In the genomic region with DNA sequence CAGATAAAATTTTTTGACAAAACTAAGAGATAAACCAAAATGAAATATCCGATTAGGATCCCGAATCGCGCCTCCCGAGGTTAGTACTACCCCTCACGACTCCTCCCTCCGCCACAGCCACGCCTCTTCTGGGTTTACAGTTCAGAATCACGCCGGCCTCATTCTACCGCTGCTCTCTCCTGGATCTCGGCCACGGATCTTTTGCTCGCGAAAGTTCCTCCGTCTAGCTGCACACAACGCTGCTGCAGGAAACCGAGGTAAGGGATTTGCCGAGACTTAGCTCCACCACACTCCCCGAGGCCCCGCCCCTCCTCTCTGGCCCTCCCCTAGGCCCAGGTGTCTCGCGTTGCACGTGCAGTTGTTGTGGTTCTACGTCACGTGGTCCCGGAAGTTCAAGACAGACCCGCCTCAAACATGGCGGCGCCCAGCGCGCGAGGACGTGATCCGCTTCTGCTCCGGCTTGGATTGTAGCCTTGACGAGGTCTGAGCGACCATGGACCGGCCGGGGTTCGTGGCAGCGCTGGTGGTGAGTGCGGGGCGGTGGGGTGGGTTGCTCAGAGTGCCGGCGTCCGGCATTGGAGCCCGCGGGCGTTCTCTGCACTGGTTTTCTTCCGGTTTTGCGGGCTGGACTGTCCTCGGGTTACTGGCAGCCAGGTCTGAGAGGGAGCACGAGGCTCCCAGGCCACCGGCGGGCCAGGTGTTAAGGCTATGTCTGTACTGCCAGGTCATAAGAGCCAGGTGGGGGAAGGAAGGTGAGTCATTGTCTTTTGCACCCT, we compare ENCODE assay signal across 8 cellular contexts. TPM values are rescaled to one million over a fixed set of nuclear protein-coding genes. Genes with fewer than 3 reads are reported as not detected.
DNase-seq lines count a peak whose midpoint lies in the region; ATAC-seq and TF ChIP-seq lines count a peak whose summit lies in the region.

A gene with protein sequence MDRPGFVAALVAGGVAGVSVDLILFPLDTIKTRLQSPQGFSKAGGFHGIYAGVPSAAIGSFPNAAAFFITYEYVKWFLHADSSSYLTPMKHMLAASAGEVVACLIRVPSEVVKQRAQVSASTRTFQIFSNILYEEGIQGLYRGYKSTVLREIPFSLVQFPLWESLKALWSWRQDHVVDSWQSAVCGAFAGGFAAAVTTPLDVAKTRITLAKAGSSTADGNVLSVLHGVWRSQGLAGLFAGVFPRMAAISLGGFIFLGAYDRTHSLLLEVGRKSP (plus strand): TSS at position 400 of the 776 bp plus-strand sequence. CDS start 94 bp downstream, at position 494.

- H3K27ac ChIP-seq in KMS-11 (peak within 1 kb of the TSS; percentile 68), Peyer's patch (peak within 1 kb of the TSS; percentile 68 to 82 (median 71)), muscle layer of duodenum (ENCODE audit: low read length) (peak within 1 kb of the TSS; percentile 53)

- TF ChIP-seq POLR2A in Peyer's patch (IDR thresholded peaks at IDR 0.05) = peak; percentile 24 to 51

- H3K4me3 ChIP-seq in KMS-11 (IDR thresholded peaks at IDR 0.05; ENCODE audit: insufficient read depth, low read depth, low read length) (peak within 1 kb of the TSS; percentile 87), Peyer's patch (peak within 1 kb of the TSS; percentile 77 to 85 (median 83)), muscle layer of duodenum (ENCODE audit: low read depth in 1 of 2, low read length in 2 of 2) (peak within 1 kb of the TSS; percentile 93 to 96)

- H3K79me2 ChIP-seq in KMS-11 (ENCODE audit: insufficient read depth, low read depth) = peaks cover 7% of the 10 kb centered on the region; the same call in 1 of the 2 replicates

- DNase-seq in DMS53 treated with DMSO at 0.1 percent for 48 hours (lab: John Stamatoyannopoulos, UW; ENCODE audit: unreplicated experiment) (peak; percentile 66), Peyer's patch (peak; percentile 98 to 99 (median 99))
- DNase-seq in activated T-cell treated with anti-CD3 and anti-CD28 coated beads, Interleukin-2, amount 50 U/mL, for 48 hours = peak; percentile 97
- DNase-seq in stimulated activated CD8-positive, alpha-beta memory T cell treated with anti-CD3 and anti-CD28 coated beads, Interleukin-7, amount 100 ng/mL, for 4 hours (ENCODE audit: low read depth in 2 of 2) = peak; percentile 93 to 95

- TF ChIP-seq CTCF in KMS-11 (conservative IDR thresholded peaks at IDR 0.05; ENCODE audit: low read depth, low read length) (no peak), Peyer's patch (IDR thresholded peaks at IDR 0.05) (peak in 3 of 6 experiments; percentile 7 to 27 (median 14))

- H3K27me3 ChIP-seq in KMS-11 (ENCODE audit: insufficient read depth, low read depth) = no peaks in the 10 kb centered on the region
- H3K27me3 ChIP-seq in Peyer's patch = no peaks in the 10 kb centered on the region
- no peaks in the 10 kb centered on the region for H3K27me3 ChIP-seq in muscle layer of duodenum (ENCODE audit: low read depth, low read length)

- peak within 1 kb of the TSS; percentile 98 for H3K4me2 ChIP-seq in KMS-11

- peak within 1 kb of the TSS; percentile 85 for H3K9ac ChIP-seq in KMS-11

- H4K20me1 ChIP-seq in KMS-11 (ENCODE audit: insufficient read depth) = no peaks in the 10 kb centered on the region

- H3K36me3 ChIP-seq in KMS-11 (ENCODE audit: insufficient read depth) (no peaks in the 10 kb centered on the region), Peyer's patch (no peaks in the 10 kb centered on the region), muscle layer of duodenum (ENCODE audit: control insufficient read depth in 1 of 2, insufficient read depth in 2 of 2, low read length in 2 of 2) (no peaks in the 10 kb centered on the region)

- ATAC-seq in GM21737 (IDR thresholded peaks at IDR 0.05; ENCODE audit: unreplicated experiment) = peak; percentile 97
- ATAC-seq in esophagus mucosa = peak; percentile 99

- H3K9me3 ChIP-seq in Peyer's patch (no peaks in the 10 kb centered on the region), muscle layer of duodenum (ENCODE audit: control insufficient read depth in 1 of 2, low read length in 2 of 2) (no peaks in the 10 kb centered on the region)

- H2AFZ ChIP-seq in KMS-11 (ENCODE audit: low read depth) = peak within 1 kb of the TSS; percentile 55

- H3K4me1 ChIP-seq in KMS-11 (ENCODE audit: low read depth, poor library complexity, severe bottlenecking) = peaks cover 5% of the 10 kb centered on the region
- H3K4me1 ChIP-seq in Peyer's patch = peaks cover 0 to 5% (median 0%) of the 10 kb centered on the region in 4 donors
- H3K4me1 ChIP-seq in muscle layer of duodenum (ENCODE audit: control insufficient read depth in 1 of 2, insufficient read depth in 2 of 2, low read length in 2 of 2) = peaks cover 4 to 12% of the 10 kb centered on the region in 2 donors

RNA-seq across cellular contexts. Expression of the gene that starts here (rescaled TPM):
- 10 to 100 TPM; 11.9 to 28.9 (median 17.7) TPM for total RNA-seq in Peyer's patch
- total RNA-seq in esophagus mucosa = 14.4 TPM

Comparison
In these comparisons a context has a peak if more than half of its experiments do, and no peak if none do; other contexts are left out.
1. Peak in every context shown above with its lines: DNase-seq, ATAC-seq, H3K4me3 ChIP-seq and H3K27ac ChIP-seq.